Comparison of ENCODE assay signal across 12 cellular contexts in the genomic region with DNA sequence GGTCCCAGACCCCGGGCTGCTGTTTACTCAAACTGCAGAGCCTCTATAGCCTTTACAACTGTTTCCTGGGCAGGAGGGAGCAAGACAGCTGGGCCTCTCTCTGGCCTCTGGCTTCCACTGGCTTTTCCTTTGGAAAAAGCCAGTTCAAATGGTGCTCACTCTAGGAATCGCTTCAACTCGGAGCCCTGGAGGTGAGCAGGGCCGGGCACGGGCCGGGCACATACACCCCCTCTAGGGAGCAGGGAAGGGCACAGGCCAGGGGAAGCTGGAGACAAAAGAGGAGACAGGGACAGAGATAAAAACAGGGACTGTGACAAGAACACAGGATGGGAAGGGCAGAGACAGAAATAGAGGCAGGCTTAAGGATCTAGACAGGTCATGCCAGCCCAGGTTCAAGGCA. TPM values are rescaled to one million over a fixed set of nuclear protein-coding genes. Genes with fewer than 3 reads are reported as not detected.
DNase-seq lines count a peak whose midpoint lies in the region; ATAC-seq and TF ChIP-seq lines count a peak whose summit lies in the region.
"Had no signal": no experiment of that assay in that cellular context is flagged by ENCODE, and none has a peak within 500 bp of the region (broad histone marks: within the 10 kb centered on the region; RNA-seq: fewer than 3 reads in every experiment).

No MANE protein-coding gene starts in this region.

- H3K4me1 Mint-ChIP-seq in glutamatergic neuron (ENCODE audit: low read depth, unreplicated experiment) (peaks cover 17% of the 10 kb centered on the region), progenitor cell of endocrine pancreas (ENCODE audit: low read depth) (no peaks in the 10 kb centered on the region)
- H3K4me1 Mint-ChIP-seq: activated CD4-positive, alpha-beta memory T cell treated with anti-CD3 and anti-CD28 coated beads, Interleukin-2, amount 10 ng/mL, durations not matched to agents 7 days and 5 days; activated naive CD4-positive, alpha-beta T cell treated with anti-CD3 and anti-CD28 coated beads, Interleukin-2, amount 50 U/mL, for 24 hours had no signal

- H3K9me3 ChIP-seq in cardiac muscle cell (ENCODE audit: low read depth) (no peaks in the 10 kb centered on the region), uterus (no peaks in the 10 kb centered on the region)
- H3K9me3 ChIP-seq: pancreas had no signal

- H3K36me3 Mint-ChIP-seq in glutamatergic neuron (ENCODE audit: unreplicated experiment) (no peaks in the 10 kb centered on the region), progenitor cell of endocrine pancreas (ENCODE audit: insufficient read depth) (no peaks in the 10 kb centered on the region)
- H3K36me3 Mint-ChIP-seq: activated naive CD4-positive, alpha-beta T cell treated with anti-CD3 and anti-CD28 coated beads, Interleukin-2, amount 50 U/mL, for 24 hours had no signal

- ATAC-seq in GM19452 (IDR thresholded peaks at IDR 0.05; ENCODE audit: unreplicated experiment) = no peak
- no peak for ATAC-seq in GM19467 (IDR thresholded peaks at IDR 0.05; ENCODE audit: unreplicated experiment)

- H3K36me3 ChIP-seq in cardiac muscle cell (no peaks in the 10 kb centered on the region), uterus (no peaks in the 10 kb centered on the region)
- H3K36me3 ChIP-seq: pancreas had no signal

- TF ChIP-seq POLR2A in uterus (IDR thresholded peaks at IDR 0.05) = no peak

- H3K27me3 Mint-ChIP-seq in glutamatergic neuron (ENCODE audit: unreplicated experiment) (no peaks in the 10 kb centered on the region), progenitor cell of endocrine pancreas (no peaks in the 10 kb centered on the region)

- TF ChIP-seq CTCF in cardiac muscle cell (IDR thresholded peaks at IDR 0.05; ENCODE audit: low read depth, low read length) (no peak), glutamatergic neuron (IDR thresholded peaks at IDR 0.05; ENCODE audit: partially characterized antibody, unreplicated experiment) (no peak), progenitor cell of endocrine pancreas (IDR thresholded peaks at IDR 0.05; ENCODE audit: unreplicated experiment) (no peak), uterus (IDR thresholded peaks at IDR 0.05) (no peak)

- H3K27ac ChIP-seq in cardiac muscle cell (peak overlapping the region; percentile 41), uterus (peak overlapping the region; percentile 91 to 94)
- H3K27ac ChIP-seq: pancreas had no signal

- H3K27me3 ChIP-seq in cardiac muscle cell (no peaks in the 10 kb centered on the region), uterus (no peaks in the 10 kb centered on the region)
- H3K27me3 ChIP-seq: pancreas had no signal

- no peak for DNase-seq in cardiac muscle cell (ENCODE audit: low read depth in 1 of 2, low spot score in 1 of 2)
- DNase-seq in cardiac septum (ENCODE audit: low spot score) = no peak
- no peak for DNase-seq in glutamatergic neuron
- no peak for DNase-seq in progenitor cell of endocrine pancreas (ENCODE audit: low spot score, unreplicated experiment)
- DNase-seq in uterus = no peak
- no peak for DNase-seq in activated CD4-positive, CD25-positive, alpha-beta regulatory T cell (lab: John Stamatoyannopoulos, UW)
- DNase-seq: activated CD4-positive, alpha-beta memory T cell treated with anti-CD3 and anti-CD28 coated beads, Interleukin-2, amount 10 ng/mL, durations not matched to agents 7 days and 5 days; NCI-H187 treated with DMSO at 0.1 percent for 48 hours; pancreas had no signal

- H3K4me3 ChIP-seq in cardiac muscle cell = no peak overlapping the region
- H3K4me3 ChIP-seq in uterus = peak overlapping the region; percentile 47 to 50

- H3K27ac Mint-ChIP-seq in glutamatergic neuron (ENCODE audit: unreplicated experiment) (no peak overlapping the region), progenitor cell of endocrine pancreas (peak overlapping the region; percentile 72)
- H3K27ac Mint-ChIP-seq: activated CD4-positive, alpha-beta memory T cell treated with anti-CD3 and anti-CD28 coated beads, Interleukin-2, amount 10 ng/mL, durations not matched to agents 7 days and 5 days; activated naive CD4-positive, alpha-beta T cell treated with anti-CD3 and anti-CD28 coated beads, Interleukin-2, amount 50 U/mL, for 24 hours had no signal

- intact Hi-C loops in cardiac septum (cut with DNase I) = no loop called here
- intact Hi-C loops in uterus (cut with DNase I; ENCODE audit: low total_unique reads) = no loop called here

- H3K9me3 Mint-ChIP-seq in glutamatergic neuron (ENCODE audit: unreplicated experiment) = no peaks in the 10 kb centered on the region
- no peaks in the 10 kb centered on the region for H3K9me3 Mint-ChIP-seq in progenitor cell of endocrine pancreas (ENCODE audit: low read depth)
- H3K9me3 Mint-ChIP-seq: activated CD4-positive, alpha-beta memory T cell treated with anti-CD3 and anti-CD28 coated beads, Interleukin-2, amount 10 ng/mL, durations not matched to agents 7 days and 5 days; activated naive CD4-positive, alpha-beta T cell treated with anti-CD3 and anti-CD28 coated beads, Interleukin-2, amount 50 U/mL, for 24 hours had no signal

- H3K4me1 ChIP-seq in cardiac muscle cell (ENCODE audit: low read depth) (peaks cover 11% of the 10 kb centered on the region), uterus (peaks cover 0 to 8% of the 10 kb centered on the region in 2 donors)
- H3K4me1 ChIP-seq: pancreas had no signal

- H3K4me3 Mint-ChIP-seq in glutamatergic neuron (ENCODE audit: unreplicated experiment) = peak overlapping the region; percentile 18
- no peak overlapping the region for H3K4me3 Mint-ChIP-seq in progenitor cell of endocrine pancreas (ENCODE audit: low read depth)
- H3K4me3 Mint-ChIP-seq: activated CD4-positive, alpha-beta memory T cell treated with anti-CD3 and anti-CD28 coated beads, Interleukin-2, amount 10 ng/mL, durations not matched to agents 7 days and 5 days; activated naive CD4-positive, alpha-beta T cell treated with anti-CD3 and anti-CD28 coated beads, Interleukin-2, amount 50 U/mL, for 24 hours had no signal

RNA-seq across cellular contexts. Expression of gene IRAG1, which starts 0.8 kb away (rescaled TPM):
- total RNA-seq in cardiac muscle cell (3.6 and 7.3 TPM in 2 replicates), cardiac septum (6.4 TPM), glutamatergic neuron (ENCODE audit: unreplicated experiment) (4.2 TPM), progenitor cell of endocrine pancreas (5.4 and 6.3 TPM in 2 replicates), uterus (100 to 1,000 TPM in 2 of 4 donors, 10 to 100 TPM in 2; 21.2 to 240 (median 107) TPM)
- 3.1 and 5.2 TPM in 2 replicates for polyA plus RNA-seq in cardiac muscle cell

RNA-seq across cellular contexts. Expression of gene CTR9, which starts 58.3 kb away (rescaled TPM):
- total RNA-seq in cardiac muscle cell (19.7 and 23.2 TPM in 2 replicates), cardiac septum (27.6 TPM), glutamatergic neuron (ENCODE audit: unreplicated experiment) (32.7 TPM), progenitor cell of endocrine pancreas (34.4 and 38.6 TPM in 2 replicates), uterus (10 to 100 TPM; 22.0 to 48.6 (median 38.5) TPM)
- 35.9 and 37.3 TPM in 2 replicates for polyA plus RNA-seq in cardiac muscle cell
